15 cellular contexts compared by ENCODE assay signal in the genomic region with DNA sequence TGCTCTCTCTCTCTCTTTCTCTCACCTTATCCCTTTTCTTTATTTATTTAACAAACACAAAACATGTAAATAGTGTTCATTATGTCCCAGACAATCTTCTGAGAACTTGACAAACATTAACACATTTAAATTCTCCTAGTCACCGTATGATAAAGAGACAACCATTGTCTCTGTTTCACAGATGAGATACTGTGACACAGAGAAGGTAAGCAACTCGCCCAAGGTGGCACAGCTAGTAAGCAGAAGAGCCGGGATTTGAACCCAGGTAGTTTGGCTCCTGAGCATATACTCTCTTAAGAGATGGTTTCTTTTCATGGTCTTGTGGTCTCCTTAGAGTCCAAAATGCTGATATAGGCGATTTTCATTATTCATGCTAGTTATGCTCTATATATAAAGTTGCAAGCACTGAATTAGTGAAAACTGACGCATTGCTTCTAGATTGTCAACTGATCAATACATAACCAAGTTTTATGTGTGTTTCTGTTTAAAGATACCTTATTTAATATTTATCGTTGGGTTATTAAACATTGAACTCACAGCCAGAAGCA. TPM values are rescaled to one million over a fixed set of nuclear protein-coding genes. Genes with fewer than 3 reads are reported as not detected.
DNase-seq lines count a peak whose midpoint lies in the region; ATAC-seq and TF ChIP-seq lines count a peak whose summit lies in the region.
"Had no signal": no experiment of that assay in that cellular context is flagged by ENCODE, and none has a peak within 500 bp of the region (broad histone marks: within the 10 kb centered on the region; RNA-seq: fewer than 3 reads in every experiment).

No MANE protein-coding gene starts in this region.

- peaks cover 15 to 32% (median 25%) of the 10 kb centered on the region in 4 donors for H3K4me1 Mint-ChIP-seq in CD4-positive, CD25-positive, alpha-beta regulatory T cell
- H3K4me1 Mint-ChIP-seq in activated T-helper 17 cell treated with anti-CD3 and anti-CD28 coated beads, Interleukin-2, amount 50 U/mL, for 72 hours = peaks cover 11% of the 10 kb centered on the region
- H3K4me1 Mint-ChIP-seq in immature natural killer cell = peaks cover 44 to 58% of the 10 kb centered on the region in 2 donors

- H3K27ac ChIP-seq in CD4-positive, CD25-positive, alpha-beta regulatory T cell (ENCODE audit: insufficient read depth, low read length, poor library complexity, severe bottlenecking) = no peak overlapping the region
- no peak overlapping the region for H3K27ac ChIP-seq in HEK293 (ENCODE audit: extremely low read depth, low read depth, low read length)
- H3K27ac ChIP-seq: HL-60 had no signal

- H3K4me3 Mint-ChIP-seq in CD4-positive, CD25-positive, alpha-beta regulatory T cell = no peak overlapping the region
- H3K4me3 Mint-ChIP-seq in activated T-helper 17 cell treated with anti-CD3 and anti-CD28 coated beads, Interleukin-2, amount 50 U/mL, for 72 hours = no peak overlapping the region
- H3K4me3 Mint-ChIP-seq in immature natural killer cell = no peak overlapping the region
- H3K4me3 Mint-ChIP-seq: CD14-positive monocyte; CD8-positive, alpha-beta memory T cell had no signal

- CTCF ChIA-PET in HEK293 (lab: Yijun Ruan, JAX) = interaction anchor here (0.6 kb wide), 1 partner anchor 1224 kb away, joined by 3 read pairs; no protein-coding TSS in a partner anchor

- no peaks in the 10 kb centered on the region for H3K9me3 ChIP-seq in CD4-positive, CD25-positive, alpha-beta regulatory T cell (ENCODE audit: control insufficient read depth in 2 of 2, low read length in 2 of 2)
- H3K9me3 ChIP-seq in HEK293 (ENCODE audit: control insufficient read depth, insufficient read depth, low read depth, low read length) = no peaks in the 10 kb centered on the region
- H3K9me3 ChIP-seq: Caco-2 had no signal

- ATAC-seq in CD4-positive, CD25-positive, alpha-beta regulatory T cell (ENCODE audit: low read depth in 2 of 2) = no peak
- no peak for ATAC-seq in activated T-helper 17 cell treated with anti-CD3 and anti-CD28 coated beads, Interleukin-2, amount 50 U/mL, for 72 hours (replicated peaks)
- ATAC-seq in HG03565 (IDR thresholded peaks at IDR 0.05; ENCODE audit: unreplicated experiment) = no peak
- no peak for ATAC-seq in GM21576 (IDR thresholded peaks at IDR 0.05; ENCODE audit: unreplicated experiment)

- H3K4me3 ChIP-seq in CD4-positive, CD25-positive, alpha-beta regulatory T cell (ENCODE audit: low read depth, low read length) = no peak overlapping the region
- H3K4me3 ChIP-seq in HEK293 (ENCODE audit: low read depth, low read length) = no peak overlapping the region

- H3K4me1 ChIP-seq in CD4-positive, CD25-positive, alpha-beta regulatory T cell (ENCODE audit: control insufficient read depth, insufficient read depth, low read length, poor library complexity, severe bottlenecking) = no peaks in the 10 kb centered on the region
- H3K4me1 ChIP-seq in HEK293 (ENCODE audit: control insufficient read depth, insufficient read depth, low read length) = no peaks in the 10 kb centered on the region
- H3K4me1 ChIP-seq: Caco-2 had no signal

- no peaks in the 10 kb centered on the region for H3K27me3 Mint-ChIP-seq in CD4-positive, CD25-positive, alpha-beta regulatory T cell
- H3K27me3 Mint-ChIP-seq in activated T-helper 17 cell treated with anti-CD3 and anti-CD28 coated beads, Interleukin-2, amount 50 U/mL, for 72 hours = no peaks in the 10 kb centered on the region
- H3K27me3 Mint-ChIP-seq in immature natural killer cell (ENCODE audit: low read depth in 3 of 3) = peaks cover 0 to 1% (median 0%) of the 10 kb centered on the region in 3 donors
- H3K27me3 Mint-ChIP-seq: CD8-positive, alpha-beta memory T cell had no signal

- no peaks in the 10 kb centered on the region for H3K9me3 Mint-ChIP-seq in CD4-positive, CD25-positive, alpha-beta regulatory T cell
- no peaks in the 10 kb centered on the region for H3K9me3 Mint-ChIP-seq in activated T-helper 17 cell treated with anti-CD3 and anti-CD28 coated beads, Interleukin-2, amount 50 U/mL, for 72 hours
- H3K9me3 Mint-ChIP-seq in immature natural killer cell = no peaks in the 10 kb centered on the region
- H3K9me3 Mint-ChIP-seq: CD14-positive monocyte; CD8-positive, alpha-beta memory T cell had no signal

- H3K27me3 ChIP-seq in CD4-positive, CD25-positive, alpha-beta regulatory T cell (ENCODE audit: control insufficient read depth, insufficient read depth, low read length) = no peaks in the 10 kb centered on the region

- H3K36me3 ChIP-seq in CD4-positive, CD25-positive, alpha-beta regulatory T cell (ENCODE audit: control insufficient read depth, insufficient read depth, low read length) = peaks cover 66% of the 10 kb centered on the region
- peaks cover 0 to 3% of the 10 kb centered on the region in 2 experiments; a peak in 1 of 3 replicates for H3K36me3 ChIP-seq in HEK293 (ENCODE audit: control insufficient read depth in 2 of 2, insufficient read depth in 1 of 2, low read length in 2 of 2)

- TF ChIP-seq CTCF in HEK293 (tag by site-specific recombination; IDR thresholded peaks at IDR 0.05) = no peak

- H3K27ac Mint-ChIP-seq in CD4-positive, CD25-positive, alpha-beta regulatory T cell = peak overlapping the region; percentile 62 to 77 (median 72)
- H3K27ac Mint-ChIP-seq in activated T-helper 17 cell treated with anti-CD3 and anti-CD28 coated beads, Interleukin-2, amount 50 U/mL, for 72 hours = peak overlapping the region; percentile 18
- H3K27ac Mint-ChIP-seq in immature natural killer cell = peak overlapping the region in 4 of 6 donors; percentile 37 to 74 (median 55)
- H3K27ac Mint-ChIP-seq: CD14-positive monocyte had no signal

- no peak for DNase-seq in CD4-positive, CD25-positive, alpha-beta regulatory T cell
- DNase-seq in immature natural killer cell (no peak), dermis blood vessel endothelial cell (no peak)
- DNase-seq: Caco-2; CD8-positive, alpha-beta memory T cell; DND-41; GDM1; H7; KG1 had no signal

- POLR2A ChIA-PET in HEK293 (lab: Yijun Ruan, JAX) = no interaction called here

- H3K36me3 Mint-ChIP-seq in CD4-positive, CD25-positive, alpha-beta regulatory T cell = peaks cover 56% of the 10 kb centered on the region
- H3K36me3 Mint-ChIP-seq in activated T-helper 17 cell treated with anti-CD3 and anti-CD28 coated beads, Interleukin-2, amount 50 U/mL, for 72 hours (ENCODE audit: low read depth) = peaks cover 81% of the 10 kb centered on the region
- peaks cover 8 to 33% (median 13%) of the 10 kb centered on the region in 3 donors for H3K36me3 Mint-ChIP-seq in immature natural killer cell

TF ChIP-seq in HEK293, 187 proteins besides CTCF, POLR2A, EP300 and RAD21:
- TF ChIP-seq HOXA7 (CRISPR knock-in tag; IDR thresholded peaks at IDR 0.05; ENCODE audit: borderline replicate concordance) = no peak
- peak; percentile 59; the same call in 1 of the 2 replicates for TF ChIP-seq ZNF768 (tag by site-specific recombination; IDR thresholded peaks at IDR 0.05)

RNA-seq across cellular contexts. Expression of a gene that starts 58.1 kb away (rescaled TPM):
- total RNA-seq in CD4-positive, CD25-positive, alpha-beta regulatory T cell = 305 TPM
- 1 to 10 TPM; 1.4 to 3.1 (median 2.4) TPM for polyA plus RNA-seq in CD4-positive, CD25-positive, alpha-beta regulatory T cell
- 100 to 1,000 TPM in 1 of 2 donors, 10 to 100 TPM in 1; 81.2 to 166 TPM for total RNA-seq in activated T-helper 17 cell treated with anti-CD3 and anti-CD28 coated beads, Interleukin-2, amount 50 U/mL, for 72 hours
- polyA plus RNA-seq in immature natural killer cell = 1 to 10 TPM in 1 of 3 donors, not detected in 2; 2.2 TPM
- total RNA-seq in dermis blood vessel endothelial cell = 0.19 and 0.34 TPM in 2 replicates

Comparison
In these comparisons a context has a peak if more than half of its experiments do, and no peak if none do; other contexts are left out.
1. H3K27ac Mint-ChIP-seq: peak in every context shown above with its lines; median percentile 72 in CD4-positive, CD25-positive, alpha-beta regulatory T cell; 55 in immature natural killer cell; 18 in activated T-helper 17 cell treated with anti-CD3 and anti-CD28 coated beads, Interleukin-2, amount 50 U/mL, for 72 hours.
2. RNA of a gene that starts 58.1 kb away (total RNA-seq): 305 TPM in CD4-positive, CD25-positive, alpha-beta regulatory T cell (single experiment) and 81.2 to 166 TPM in activated T-helper 17 cell treated with anti-CD3 and anti-CD28 coated beads, Interleukin-2, amount 50 U/mL, for 72 hours; 0.19 to 0.34 TPM in dermis blood vessel endothelial cell; every median in the first group is over 10 times any median in the second.